Comparison of ENCODE assay signal across 1 cellular context in the genomic region with DNA sequence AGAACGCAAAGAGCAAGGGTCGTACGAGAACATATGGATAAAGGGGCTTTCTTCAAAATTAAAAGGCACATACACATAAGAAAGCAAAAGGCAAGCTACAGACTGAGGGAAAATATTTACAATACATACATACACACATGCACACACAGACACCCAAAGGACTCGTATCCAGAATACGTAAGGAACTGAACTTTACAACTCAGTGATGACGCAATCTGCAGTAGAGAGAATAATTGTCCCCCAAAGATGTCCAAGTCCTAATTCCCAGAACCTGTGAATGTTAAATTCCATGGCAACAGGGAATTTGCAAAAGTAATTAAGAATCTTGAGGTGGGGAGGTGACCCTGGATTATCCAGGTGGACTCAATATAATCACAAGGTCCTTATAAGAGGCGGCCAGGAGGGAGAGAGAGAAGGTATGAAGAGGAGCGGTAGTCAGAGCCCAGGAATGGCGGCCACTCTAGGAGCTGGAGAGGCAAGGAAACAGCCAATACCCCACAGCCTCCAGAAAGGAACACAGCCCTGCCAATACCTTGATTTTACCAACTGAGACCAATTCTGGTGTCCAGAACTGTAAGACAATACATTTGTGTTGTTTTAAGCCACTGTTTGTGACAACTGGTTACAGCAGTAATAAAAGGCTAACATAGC.
A peak's percentile ranks its signal among the peaks of the same experiment; 100 is the strongest.
TF ChIP-seq lines count a peak whose summit lies in the region.

No MANE protein-coding gene starts in this region.

TF ChIP-seq in K562, 482 proteins besides CTCF, POLR2A, EP300 and RAD21:
- no peak for TF ChIP-seq ESRRB (CRISPR knock-in tag; IDR thresholded peaks at IDR 0.05; ENCODE audit: borderline replicate concordance)
- TF ChIP-seq GABPB1 (CRISPR knock-in tag; IDR thresholded peaks at IDR 0.05) = no peak
- TF ChIP-seq, protein P1, sequence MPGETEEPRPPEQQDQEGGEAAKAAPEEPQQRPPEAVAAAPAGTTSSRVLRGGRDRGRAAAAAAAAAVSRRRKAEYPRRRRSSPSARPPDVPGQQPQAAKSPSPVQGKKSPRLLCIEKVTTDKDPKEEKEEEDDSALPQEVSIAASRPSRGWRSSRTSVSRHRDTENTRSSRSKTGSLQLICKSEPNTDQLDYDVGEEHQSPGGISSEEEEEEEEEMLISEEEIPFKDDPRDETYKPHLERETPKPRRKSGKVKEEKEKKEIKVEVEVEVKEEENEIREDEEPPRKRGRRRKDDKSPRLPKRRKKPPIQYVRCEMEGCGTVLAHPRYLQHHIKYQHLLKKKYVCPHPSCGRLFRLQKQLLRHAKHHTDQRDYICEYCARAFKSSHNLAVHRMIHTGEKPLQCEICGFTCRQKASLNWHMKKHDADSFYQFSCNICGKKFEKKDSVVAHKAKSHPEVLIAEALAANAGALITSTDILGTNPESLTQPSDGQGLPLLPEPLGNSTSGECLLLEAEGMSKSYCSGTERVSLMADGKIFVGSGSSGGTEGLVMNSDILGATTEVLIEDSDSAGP (CRISPR knock-in tag; IDR thresholded peaks at IDR 0.05) = no peak
- TF ChIP-seq SLC30A9 (CRISPR knock-in tag; IDR thresholded peaks at IDR 0.05) = no peak
- no peak for TF ChIP-seq ZFPM2 (CRISPR knock-in tag; IDR thresholded peaks at IDR 0.05)
- TF ChIP-seq NR4A1 (CRISPR knock-in tag; IDR thresholded peaks at IDR 0.05) = no peak
- no peak for TF ChIP-seq NR4A1 (tag; IDR thresholded peaks at IDR 0.05)
- TF ChIP-seq, protein P2, sequence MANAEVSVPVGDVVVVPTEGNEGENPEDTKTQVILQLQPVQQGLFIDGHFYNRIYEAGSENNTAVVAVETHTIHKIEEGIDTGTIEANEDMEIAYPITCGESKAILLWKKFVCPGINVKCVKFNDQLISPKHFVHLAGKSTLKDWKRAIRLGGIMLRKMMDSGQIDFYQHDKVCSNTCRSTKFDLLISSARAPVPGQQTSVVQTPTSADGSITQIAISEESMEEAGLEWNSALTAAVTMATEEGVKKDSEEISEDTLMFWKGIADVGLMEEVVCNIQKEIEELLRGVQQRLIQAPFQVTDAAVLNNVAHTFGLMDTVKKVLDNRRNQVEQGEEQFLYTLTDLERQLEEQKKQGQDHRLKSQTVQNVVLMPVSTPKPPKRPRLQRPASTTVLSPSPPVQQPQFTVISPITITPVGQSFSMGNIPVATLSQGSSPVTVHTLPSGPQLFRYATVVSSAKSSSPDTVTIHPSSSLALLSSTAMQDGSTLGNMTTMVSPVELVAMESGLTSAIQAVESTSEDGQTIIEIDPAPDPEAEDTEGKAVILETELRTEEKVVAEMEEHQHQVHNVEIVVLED (CRISPR knock-in tag; IDR thresholded peaks at IDR 0.05) = no peak
- TF ChIP-seq, protein P3, sequence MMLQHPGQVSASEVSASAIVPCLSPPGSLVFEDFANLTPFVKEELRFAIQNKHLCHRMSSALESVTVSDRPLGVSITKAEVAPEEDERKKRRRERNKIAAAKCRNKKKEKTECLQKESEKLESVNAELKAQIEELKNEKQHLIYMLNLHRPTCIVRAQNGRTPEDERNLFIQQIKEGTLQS (IDR thresholded peaks at IDR 0.05) = peak; percentile 67
- TF ChIP-seq, protein P3 (CRISPR knock-in tag; conservative IDR thresholded peaks at IDR 0.05) = no peak
- no peak for TF ChIP-seq MAFK (IDR thresholded peaks at IDR 0.05; ENCODE audit: low read length)
- TF ChIP-seq, protein P4, sequence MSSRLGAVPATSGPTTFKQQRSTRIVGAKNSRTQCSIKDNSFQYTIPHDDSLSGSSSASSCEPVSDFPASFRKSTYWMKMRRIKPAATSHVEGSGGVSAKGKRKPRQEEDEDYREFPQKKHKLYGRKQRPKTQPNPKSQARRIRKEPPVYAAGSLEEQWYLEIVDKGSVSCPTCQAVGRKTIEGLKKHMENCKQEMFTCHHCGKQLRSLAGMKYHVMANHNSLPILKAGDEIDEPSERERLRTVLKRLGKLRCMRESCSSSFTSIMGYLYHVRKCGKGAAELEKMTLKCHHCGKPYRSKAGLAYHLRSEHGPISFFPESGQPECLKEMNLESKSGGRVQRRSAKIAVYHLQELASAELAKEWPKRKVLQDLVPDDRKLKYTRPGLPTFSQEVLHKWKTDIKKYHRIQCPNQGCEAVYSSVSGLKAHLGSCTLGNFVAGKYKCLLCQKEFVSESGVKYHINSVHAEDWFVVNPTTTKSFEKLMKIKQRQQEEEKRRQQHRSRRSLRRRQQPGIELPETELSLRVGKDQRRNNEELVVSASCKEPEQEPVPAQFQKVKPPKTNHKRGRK (tag; IDR thresholded peaks at IDR 0.05) = no peak
- TF ChIP-seq SAP30 (IDR thresholded peaks at IDR 0.05; ENCODE audit: borderline replicate concordance, insufficient read depth, low read depth, low read length, poor library complexity, severe bottlenecking) = no peak
- no peak for TF ChIP-seq KAT7 (CRISPR knock-in tag; IDR thresholded peaks at IDR 0.05; ENCODE audit: borderline replicate concordance)
- TF ChIP-seq ADNP (tag; IDR thresholded peaks at IDR 0.05) = no peak
- TF ChIP-seq KDM5B (IDR thresholded peaks at IDR 0.05; ENCODE audit: insufficient replicate concordance, low read depth, low read length) = no peak
- no peak for TF ChIP-seq SRSF1 (IDR thresholded peaks at IDR 0.05; ENCODE audit: low read depth, low read length)
- TF ChIP-seq CCNT2 (IDR thresholded peaks at IDR 0.05; ENCODE audit: borderline replicate concordance, extremely low read depth, insufficient read length, low read depth, low read length) = no peak
- TF ChIP-seq, protein P5, sequence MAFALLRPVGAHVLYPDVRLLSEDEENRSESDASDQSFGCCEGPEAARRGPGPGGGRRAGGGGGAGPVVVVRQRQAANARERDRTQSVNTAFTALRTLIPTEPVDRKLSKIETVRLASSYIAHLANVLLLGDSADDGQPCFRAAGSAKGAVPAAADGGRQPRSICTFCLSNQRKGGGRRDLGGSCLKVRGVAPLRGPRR (CRISPR knock-in tag; IDR thresholded peaks at IDR 0.05) = no peak
- peak; percentile 10; the same call in 1 of the 2 replicates for TF ChIP-seq CEBPG (CRISPR knock-in tag; IDR thresholded peaks at IDR 0.05)
- TF ChIP-seq CEBPG (tag; conservative IDR thresholded peaks at IDR 0.05 in 1 of 2, IDR thresholded peaks at IDR 0.05 in 1 of 2) = peak; percentile 14 to 81; a peak in 2 of 4 replicates
- peak; percentile 85 for TF ChIP-seq CEBPB (tag; IDR thresholded peaks at IDR 0.05)
- TF ChIP-seq, protein P6, sequence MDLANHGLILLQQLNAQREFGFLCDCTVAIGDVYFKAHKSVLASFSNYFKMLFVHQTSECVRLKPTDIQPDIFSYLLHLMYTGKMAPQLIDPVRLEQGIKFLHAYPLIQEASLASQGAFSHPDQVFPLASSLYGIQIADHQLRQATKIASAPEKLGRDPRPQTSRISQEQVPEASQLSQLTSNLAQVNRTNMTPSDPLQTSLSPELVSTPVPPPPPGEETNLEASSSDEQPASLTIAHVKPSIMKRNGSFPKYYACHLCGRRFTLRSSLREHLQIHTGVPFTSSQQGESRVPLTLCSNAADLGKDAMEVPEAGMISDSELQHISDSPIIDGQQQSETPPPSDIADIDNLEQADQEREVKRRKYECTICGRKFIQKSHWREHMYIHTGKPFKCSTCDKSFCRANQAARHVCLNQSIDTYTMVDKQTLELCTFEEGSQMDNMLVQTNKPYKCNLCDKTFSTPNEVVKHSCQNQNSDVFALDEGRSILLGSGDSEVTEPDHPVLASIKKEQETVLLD (IDR thresholded peaks at IDR 0.05) = no peak
- TF ChIP-seq CBX3 (IDR thresholded peaks at IDR 0.05; ENCODE audit: borderline replicate concordance in 1 of 2, low read length in 2 of 2) = no peak
- no peak for TF ChIP-seq SRSF9 (IDR thresholded peaks at IDR 0.05; ENCODE audit: borderline replicate concordance, low read depth, low read length)
- no peak for TF ChIP-seq ZNF41 (CRISPR knock-in tag; conservative IDR thresholded peaks at IDR 0.05)
TF ChIP-seq in K562: peak in this region for 3.
